In genomic region chr1:205998457-205999241, GRCh38 we compare ENCODE assay signal across 1 cellular context.
TF ChIP-seq lines count a peak whose summit lies in the region.

No MANE protein-coding gene starts in this region.

TF ChIP-seq in H1, 55 proteins besides CTCF, POLR2A, EP300 and RAD21:
- TF ChIP-seq TAF7 (optimal IDR thresholded peaks at IDR 0.05; ENCODE audit: borderline replicate concordance, low read depth, low read length): no peak
- TF ChIP-seq, protein P1, sequence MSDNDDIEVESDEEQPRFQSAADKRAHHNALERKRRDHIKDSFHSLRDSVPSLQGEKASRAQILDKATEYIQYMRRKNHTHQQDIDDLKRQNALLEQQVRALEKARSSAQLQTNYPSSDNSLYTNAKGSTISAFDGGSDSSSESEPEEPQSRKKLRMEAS (IDR thresholded peaks at IDR 0.05): 0 out of 2 replicates have a peak, but pooled peaks have one; percentile 61
